ENCODE assay signal across 1 cellular context in genomic region chr2:121648611-121649401, GRCh38.
TF ChIP-seq lines count a peak whose summit lies in the region.

No MANE protein-coding gene starts in this region.

TF ChIP-seq in neural cell, 6 proteins besides CTCF, POLR2A, EP300 and RAD21 (continued from another document):
- TF ChIP-seq, protein P1, sequence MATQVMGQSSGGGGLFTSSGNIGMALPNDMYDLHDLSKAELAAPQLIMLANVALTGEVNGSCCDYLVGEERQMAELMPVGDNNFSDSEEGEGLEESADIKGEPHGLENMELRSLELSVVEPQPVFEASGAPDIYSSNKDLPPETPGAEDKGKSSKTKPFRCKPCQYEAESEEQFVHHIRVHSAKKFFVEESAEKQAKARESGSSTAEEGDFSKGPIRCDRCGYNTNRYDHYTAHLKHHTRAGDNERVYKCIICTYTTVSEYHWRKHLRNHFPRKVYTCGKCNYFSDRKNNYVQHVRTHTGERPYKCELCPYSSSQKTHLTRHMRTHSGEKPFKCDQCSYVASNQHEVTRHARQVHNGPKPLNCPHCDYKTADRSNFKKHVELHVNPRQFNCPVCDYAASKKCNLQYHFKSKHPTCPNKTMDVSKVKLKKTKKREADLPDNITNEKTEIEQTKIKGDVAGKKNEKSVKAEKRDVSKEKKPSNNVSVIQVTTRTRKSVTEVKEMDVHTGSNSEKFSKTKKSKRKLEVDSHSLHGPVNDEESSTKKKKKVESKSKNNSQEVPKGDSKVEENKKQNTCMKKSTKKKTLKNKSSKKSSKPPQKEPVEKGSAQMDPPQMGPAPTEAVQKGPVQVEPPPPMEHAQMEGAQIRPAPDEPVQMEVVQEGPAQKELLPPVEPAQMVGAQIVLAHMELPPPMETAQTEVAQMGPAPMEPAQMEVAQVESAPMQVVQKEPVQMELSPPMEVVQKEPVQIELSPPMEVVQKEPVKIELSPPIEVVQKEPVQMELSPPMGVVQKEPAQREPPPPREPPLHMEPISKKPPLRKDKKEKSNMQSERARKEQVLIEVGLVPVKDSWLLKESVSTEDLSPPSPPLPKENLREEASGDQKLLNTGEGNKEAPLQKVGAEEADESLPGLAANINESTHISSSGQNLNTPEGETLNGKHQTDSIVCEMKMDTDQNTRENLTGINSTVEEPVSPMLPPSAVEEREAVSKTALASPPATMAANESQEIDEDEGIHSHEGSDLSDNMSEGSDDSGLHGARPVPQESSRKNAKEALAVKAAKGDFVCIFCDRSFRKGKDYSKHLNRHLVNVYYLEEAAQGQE (IDR thresholded peaks at IDR 0.05; ENCODE audit: borderline replicate concordance), result no peak
- TF ChIP-seq SMC3 (conservative IDR thresholded peaks at IDR 0.05; ENCODE audit: poor library complexity), result no peak
